In genomic region chr11:73597340-73597955, GRCh38 we compare ENCODE assay signal across 8 cellular contexts. TPM values are rescaled to one million over a fixed set of nuclear protein-coding genes. Genes with fewer than 3 reads are reported as not detected.
DNase-seq lines count a peak whose midpoint lies in the region; ATAC-seq and TF ChIP-seq lines count a peak whose summit lies in the region.

No MANE protein-coding gene starts in this region.

- no peak for ATAC-seq in activated T-helper 17 cell treated with anti-CD3 and anti-CD28 coated beads, Interleukin-2, amount 50 U/mL, for 72 hours (replicated peaks)
- no peak for ATAC-seq in HG03095 (IDR thresholded peaks at IDR 0.05; ENCODE audit: unreplicated experiment)
- no peak for ATAC-seq in GM18873 (IDR thresholded peaks at IDR 0.05; ENCODE audit: low FRiP score, unreplicated experiment)

- no peaks in the 10 kb centered on the region for H3K27me3 ChIP-seq in cardiac muscle cell
- no peaks in the 10 kb centered on the region for H3K27me3 ChIP-seq in hepatocyte

- peaks cover 6% of the 10 kb centered on the region for H3K36me3 Mint-ChIP-seq in activated T-helper 17 cell treated with anti-CD3 and anti-CD28 coated beads, Interleukin-2, amount 50 U/mL, for 72 hours (ENCODE audit: low read depth)

- H3K4me3 ChIP-seq in cardiac muscle cell (peak overlapping the region; percentile 68), hepatocyte (peak overlapping the region; percentile 56), skin epidermis (peak overlapping the region; percentile 80 to 98 (median 89))

- TF ChIP-seq CTCF in cardiac muscle cell (IDR thresholded peaks at IDR 0.05; ENCODE audit: low read depth, low read length) (no peak), hepatocyte (IDR thresholded peaks at IDR 0.05; ENCODE audit: poor library complexity) (no peak)

- peaks cover 27% of the 10 kb centered on the region for H3K4me1 Mint-ChIP-seq in activated T-helper 17 cell treated with anti-CD3 and anti-CD28 coated beads, Interleukin-2, amount 50 U/mL, for 72 hours

- no peaks in the 10 kb centered on the region for H3K9me2 ChIP-seq in hepatocyte (replicated peaks; ENCODE audit: insufficient read depth)

- intact Hi-C loops in cardiac septum (cut with DNase I) = loop anchor here (10.0 kb wide), 1 partner anchor 193 kb away; no protein-coding TSS in a partner anchor

- peak overlapping the region; percentile 87 for H3K4me2 ChIP-seq in hepatocyte

- H3K79me2 ChIP-seq in hepatocyte = peaks cover 52% of the 10 kb centered on the region

- no peaks in the 10 kb centered on the region for H3K27me3 Mint-ChIP-seq in activated T-helper 17 cell treated with anti-CD3 and anti-CD28 coated beads, Interleukin-2, amount 50 U/mL, for 72 hours

- H3K27ac ChIP-seq in cardiac muscle cell (peak overlapping the region; percentile 33), hepatocyte (peak overlapping the region; percentile 65), skin epidermis (peak overlapping the region; percentile 42 to 94 (median 87))

- H3K9me3 ChIP-seq in cardiac muscle cell (ENCODE audit: low read depth) (no peaks in the 10 kb centered on the region), hepatocyte (ENCODE audit: low read depth) (no peaks in the 10 kb centered on the region)

- H3K4me1 ChIP-seq in cardiac muscle cell (ENCODE audit: low read depth) = peaks cover 14% of the 10 kb centered on the region
- H3K4me1 ChIP-seq in hepatocyte (ENCODE audit: insufficient read depth) = no peaks in the 10 kb centered on the region

- under 1% methylated on average over 14 of the region's 27 CpGs for WGBS in hepatocyte (ENCODE audit: low lambda C conversion rate, missing lambda C conversion rate)

- H3K36me3 ChIP-seq in cardiac muscle cell (no peaks in the 10 kb centered on the region), hepatocyte (replicated peaks; ENCODE audit: insufficient read depth, low read depth) (no peaks in the 10 kb centered on the region)

- peak overlapping the region; percentile 98 for H3K27ac Mint-ChIP-seq in activated T-helper 17 cell treated with anti-CD3 and anti-CD28 coated beads, Interleukin-2, amount 50 U/mL, for 72 hours

- H3K4me3 Mint-ChIP-seq in activated T-helper 17 cell treated with anti-CD3 and anti-CD28 coated beads, Interleukin-2, amount 50 U/mL, for 72 hours = peak overlapping the region; percentile 99

- no peaks in the 10 kb centered on the region for H3K9me3 Mint-ChIP-seq in activated T-helper 17 cell treated with anti-CD3 and anti-CD28 coated beads, Interleukin-2, amount 50 U/mL, for 72 hours

- H2AFZ ChIP-seq in hepatocyte = peak overlapping the region; percentile 90

- no peaks in the 10 kb centered on the region for H4K20me1 ChIP-seq in hepatocyte (ENCODE audit: insufficient read depth, poor library complexity, severe bottlenecking)

- DNase-seq in cardiac muscle cell (ENCODE audit: low read depth in 1 of 2, low spot score in 1 of 2) = no peak
- DNase-seq in cardiac septum (ENCODE audit: low spot score) = no peak
- DNase-seq in hepatocyte (ENCODE audit: low spot score) = peak; percentile 8
- no peak for DNase-seq in retina

RNA-seq across cellular contexts. Expression of gene FAM168A, which starts 0.5 kb away (rescaled TPM):
- total RNA-seq in cardiac muscle cell (32.4 and 33.0 TPM in 2 replicates), cardiac septum (29.5 TPM), hepatocyte (21.1 and 24.5 TPM in 2 replicates)
- polyA plus RNA-seq in cardiac muscle cell (9.7 TPM in 2 replicates), hepatocyte (5.7 and 6.3 TPM in 2 replicates)
- 10 to 100 TPM; 16.0 to 33.2 TPM for total RNA-seq in activated T-helper 17 cell treated with anti-CD3 and anti-CD28 coated beads, Interleukin-2, amount 50 U/mL, for 72 hours

RNA-seq across cellular contexts. Expression of gene PLEKHB1, which starts 48.9 kb away (rescaled TPM):
- total RNA-seq in cardiac muscle cell = 32.8 and 33.5 TPM in 2 replicates
- 21.8 and 23.5 TPM in 2 replicates for polyA plus RNA-seq in cardiac muscle cell
- 31.2 TPM for total RNA-seq in cardiac septum
- total RNA-seq in activated T-helper 17 cell treated with anti-CD3 and anti-CD28 coated beads, Interleukin-2, amount 50 U/mL, for 72 hours = 10 to 100 TPM in 1 of 2 donors, 1 to 10 TPM in 1; 9.7 to 11.9 TPM
- total RNA-seq in hepatocyte = 8.9 and 12.2 TPM in 2 replicates
- polyA plus RNA-seq in hepatocyte = 14.3 and 14.8 TPM in 2 replicates

Comparison
In these comparisons a context has a peak if more than half of its experiments do, and no peak if none do; other contexts are left out.
1. H3K27ac ChIP-seq: peak in every context shown above with its lines; median percentile 87 in skin epidermis; 65 in hepatocyte; 33 in cardiac muscle cell.